Comparison of ENCODE assay signal across 1 cellular context in genomic region chr1:156869455-156869854, GRCh38.
TF ChIP-seq lines count a peak whose summit lies in the region.

No MANE protein-coding gene starts in this region.

TF ChIP-seq in K562, 482 proteins besides CTCF, POLR2A, EP300 and RAD21 (continued from another document and continues in another):
- TF ChIP-seq MBD2 (IDR thresholded peaks at IDR 0.05; ENCODE audit: borderline replicate concordance, low read depth) (peak; percentile 34; the same call in 1 of the 2 replicates), STAT5B (CRISPR knock-in tag; IDR thresholded peaks at IDR 0.05) (no peak), TEAD4 (IDR thresholded peaks at IDR 0.05; ENCODE audit: low read length) (peak; percentile 69), TEAD4 (CRISPR knock-in tag; IDR thresholded peaks at IDR 0.05; ENCODE audit: borderline replicate concordance) (no peak), ZBTB34 (CRISPR knock-in tag; IDR thresholded peaks at IDR 0.05) (no peak), MAZ (CRISPR knock-in tag; conservative IDR thresholded peaks at IDR 0.05 in 1 of 2, IDR thresholded peaks at IDR 0.05 in 1 of 2) (no peak), POLR3G (IDR thresholded peaks at IDR 0.05; ENCODE audit: extremely low read depth, insufficient read length, insufficient replicate concordance) (no peak), OTX1 (CRISPR knock-in tag; IDR thresholded peaks at IDR 0.05) (no peak), RCOR1 (IDR thresholded peaks at IDR 0.05; ENCODE audit: borderline replicate concordance in 1 of 2, low read depth in 2 of 2, low read length in 2 of 2) (peak in 1 of 2 experiments; percentile 91; a peak in 2 of 4 replicates), PREB (CRISPR knock-in tag; IDR thresholded peaks at IDR 0.05) (no peak), SIN3B (IDR thresholded peaks at IDR 0.05; ENCODE audit: low read depth) (no peak), ZBTB8A (IDR thresholded peaks at IDR 0.05; ENCODE audit: partially characterized antibody) (no peak), GTF2E2 (tag; IDR thresholded peaks at IDR 0.05) (no peak), CTCFL (IDR thresholded peaks at IDR 0.05; ENCODE audit: borderline replicate concordance, insufficient read depth, low read depth, low read length, poor library complexity, severe bottlenecking) (no peak), ZFP36 (IDR thresholded peaks at IDR 0.05; ENCODE audit: low read depth, low read length, partially characterized antibody) (no peak), HMGN3 (IDR thresholded peaks at IDR 0.05; ENCODE audit: borderline replicate concordance, extremely low read depth, insufficient read length, low read depth, low read length) (no peak), CBX1 (IDR thresholded peaks at IDR 0.05; ENCODE audit: low read depth) (no peak), ZNF263 (CRISPR knock-in tag; IDR thresholded peaks at IDR 0.05; ENCODE audit: borderline replicate concordance) (no peak), SP2 (IDR thresholded peaks at IDR 0.05; ENCODE audit: extremely low read depth, low read depth, low read length, poor library complexity, severe bottlenecking) (no peak), HSF4 (CRISPR knock-in tag; IDR thresholded peaks at IDR 0.05; ENCODE audit: borderline replicate concordance) (no peak), EGR1 (conservative IDR thresholded peaks at IDR 0.05) (no peak), MTA2 (IDR thresholded peaks at IDR 0.05; ENCODE audit: low read depth) (peak; percentile 46; the same call in 1 of the 2 replicates), ZNF778 (CRISPR knock-in tag; IDR thresholded peaks at IDR 0.05) (no peak), NFATC3 (IDR thresholded peaks at IDR 0.05) (no peak), SMARCE1 (IDR thresholded peaks at IDR 0.05) (peak; percentile 40; the same call in 1 of the 2 replicates), KDM1A (IDR thresholded peaks at IDR 0.05) (peak; percentile 46 to 56; a peak in 2 of 4 replicates), ZNF639 (CRISPR knock-in tag; conservative IDR thresholded peaks at IDR 0.05 in 1 of 2, IDR thresholded peaks at IDR 0.05 in 1 of 2) (no peak), RBM15 (IDR thresholded peaks at IDR 0.05; ENCODE audit: insufficient read depth, low read length) (no peak), MED1 (CRISPR knock-in tag; IDR thresholded peaks at IDR 0.05; ENCODE audit: borderline replicate concordance) (no peak), U2AF2 (optimal IDR thresholded peaks at IDR 0.05; ENCODE audit: low read depth, low read length) (no peak), CBFB (CRISPR knock-in tag; IDR thresholded peaks at IDR 0.05) (no peak), RFX1 (IDR thresholded peaks at IDR 0.05) (no peak), DDX20 (tag; IDR thresholded peaks at IDR 0.05; ENCODE audit: low read depth) (no peak), FOXK1 (CRISPR knock-in tag; IDR thresholded peaks at IDR 0.05; ENCODE audit: borderline replicate concordance) (no peak), UBTF (IDR thresholded peaks at IDR 0.05; ENCODE audit: borderline replicate concordance in 1 of 2, low read depth in 2 of 2, low read length in 2 of 2) (no peak), NFE2 (IDR thresholded peaks at IDR 0.05; ENCODE audit: low read depth) (0 out of 2 replicates have a peak, but pooled peaks have one; percentile 17), ZFX (CRISPR knock-in tag; IDR thresholded peaks at IDR 0.05) (peak; percentile 34; the same call in 1 of the 2 replicates), ZNF551 (CRISPR knock-in tag; IDR thresholded peaks at IDR 0.05) (no peak), PCBP2 (IDR thresholded peaks at IDR 0.05; ENCODE audit: low read depth, low read length, poor library complexity, severe bottlenecking) (no peak), XRCC3 (IDR thresholded peaks at IDR 0.05) (no peak), ZBTB1 (CRISPR knock-in tag; IDR thresholded peaks at IDR 0.05; ENCODE audit: borderline replicate concordance, low read depth) (no peak), DPF2 (IDR thresholded peaks at IDR 0.05) (peak; percentile 51; the same call in 1 of the 2 replicates), PTTG1 (tag; IDR thresholded peaks at IDR 0.05; ENCODE audit: low read depth) (no peak), PHTF2 (CRISPR knock-in tag; IDR thresholded peaks at IDR 0.05) (no peak), IFI16 (CRISPR knock-in tag; IDR thresholded peaks at IDR 0.05) (no peak), ZNF518B (CRISPR knock-in tag; IDR thresholded peaks at IDR 0.05) (no peak), ZNF121 (CRISPR knock-in tag; conservative IDR thresholded peaks at IDR 0.05) (no peak), ZFPM2 (CRISPR knock-in tag; IDR thresholded peaks at IDR 0.05) (no peak), NR1H2 (CRISPR knock-in tag; IDR thresholded peaks at IDR 0.05) (no peak), NCOR1 (IDR thresholded peaks at IDR 0.05) (peak; percentile 46; the same call in 1 of the 2 replicates), ZFP30 (CRISPR knock-in tag; IDR thresholded peaks at IDR 0.05; ENCODE audit: borderline replicate concordance) (no peak), CHD4 (IDR thresholded peaks at IDR 0.05; ENCODE audit: insufficient read depth, insufficient replicate concordance, low read depth, low read length, poor library complexity, severe bottlenecking) (no peak)
- TF ChIP-seq, protein P1, sequence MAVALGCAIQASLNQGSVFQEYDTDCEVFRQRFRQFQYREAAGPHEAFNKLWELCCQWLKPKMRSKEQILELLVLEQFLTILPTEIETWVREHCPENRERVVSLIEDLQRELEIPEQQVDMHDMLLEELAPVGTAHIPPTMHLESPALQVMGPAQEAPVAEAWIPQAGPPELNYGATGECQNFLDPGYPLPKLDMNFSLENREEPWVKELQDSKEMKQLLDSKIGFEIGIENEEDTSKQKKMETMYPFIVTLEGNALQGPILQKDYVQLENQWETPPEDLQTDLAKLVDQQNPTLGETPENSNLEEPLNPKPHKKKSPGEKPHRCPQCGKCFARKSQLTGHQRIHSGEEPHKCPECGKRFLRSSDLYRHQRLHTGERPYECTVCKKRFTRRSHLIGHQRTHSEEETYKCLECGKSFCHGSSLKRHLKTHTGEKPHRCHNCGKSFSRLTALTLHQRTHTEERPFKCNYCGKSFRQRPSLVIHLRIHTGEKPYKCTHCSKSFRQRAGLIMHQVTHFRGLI (CRISPR knock-in tag; IDR thresholded peaks at IDR 0.05), result no peak
- TF ChIP-seq, protein P2, sequence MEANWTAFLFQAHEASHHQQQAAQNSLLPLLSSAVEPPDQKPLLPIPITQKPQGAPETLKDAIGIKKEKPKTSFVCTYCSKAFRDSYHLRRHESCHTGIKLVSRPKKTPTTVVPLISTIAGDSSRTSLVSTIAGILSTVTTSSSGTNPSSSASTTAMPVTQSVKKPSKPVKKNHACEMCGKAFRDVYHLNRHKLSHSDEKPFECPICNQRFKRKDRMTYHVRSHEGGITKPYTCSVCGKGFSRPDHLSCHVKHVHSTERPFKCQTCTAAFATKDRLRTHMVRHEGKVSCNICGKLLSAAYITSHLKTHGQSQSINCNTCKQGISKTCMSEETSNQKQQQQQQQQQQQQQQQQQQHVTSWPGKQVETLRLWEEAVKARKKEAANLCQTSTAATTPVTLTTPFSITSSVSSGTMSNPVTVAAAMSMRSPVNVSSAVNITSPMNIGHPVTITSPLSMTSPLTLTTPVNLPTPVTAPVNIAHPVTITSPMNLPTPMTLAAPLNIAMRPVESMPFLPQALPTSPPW (CRISPR knock-in tag; IDR thresholded peaks at IDR 0.05), result no peak
